19 cellular contexts compared by ENCODE assay signal in the genomic region with DNA sequence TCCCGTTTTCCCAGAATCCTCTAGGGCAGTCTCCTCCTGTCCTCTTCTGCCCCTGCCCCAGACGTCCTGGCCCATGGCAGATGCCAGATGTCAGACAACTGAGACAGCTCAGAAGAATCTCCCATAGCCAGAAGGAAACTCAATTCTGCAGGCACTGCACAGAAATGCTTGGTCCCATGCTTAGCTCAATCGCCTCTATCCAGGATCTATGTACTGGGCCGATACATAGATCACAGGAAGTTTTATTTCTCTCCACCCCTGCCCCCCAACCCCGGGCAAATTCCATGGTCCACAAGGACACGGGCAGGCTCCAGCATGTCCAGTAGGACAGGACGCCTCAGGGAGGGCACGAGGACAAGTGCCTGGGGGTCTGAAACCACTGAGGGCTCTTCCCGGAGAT. TPM values are rescaled to one million over a fixed set of nuclear protein-coding genes. Genes with fewer than 3 reads are reported as not detected.
DNase-seq lines count a peak whose midpoint lies in the region; ATAC-seq and TF ChIP-seq lines count a peak whose summit lies in the region.
"Had no signal": no experiment of that assay in that cellular context is flagged by ENCODE, and none has a peak within 500 bp of the region (broad histone marks: within the 10 kb centered on the region; RNA-seq: fewer than 3 reads in every experiment).

No MANE protein-coding gene starts in this region.

- H3K4me2 ChIP-seq in OCI-LY7 (ENCODE audit: low read length) (no peak overlapping the region), neural progenitor cell (no peak overlapping the region)

- H4K20me1 ChIP-seq in OCI-LY7 (ENCODE audit: insufficient read depth, low read length) (no peaks in the 10 kb centered on the region; the same call in 1 of the 2 replicates), neural progenitor cell (ENCODE audit: low read depth) (peaks cover 55% of the 10 kb centered on the region)

- H3K4me3 ChIP-seq in OCI-LY7 (ENCODE audit: low read depth, low read length, poor library complexity, severe bottlenecking) (no peak overlapping the region), neural progenitor cell (no peak overlapping the region)
- H3K4me3 ChIP-seq: GM23248, right atrium auricular region had no signal

- H3K4me3 Mint-ChIP-seq in CD4-positive, alpha-beta T cell: peak overlapping the region; percentile 15
- no peak overlapping the region for H3K4me3 Mint-ChIP-seq in neural progenitor cell
- H3K4me3 Mint-ChIP-seq: activated CD8-positive, alpha-beta memory T cell treated with anti-CD3 and anti-CD28 coated beads, Interleukin-2, amount 10 ng/mL, durations not matched to agents 7 days and 5 days had no signal

- H3K79me2 ChIP-seq in OCI-LY7 (ENCODE audit: insufficient read depth, low read depth, low read length) (peaks cover 62% of the 10 kb centered on the region), neural progenitor cell (ENCODE audit: low read depth) (peaks cover 74% of the 10 kb centered on the region)

- H3K4me1 Mint-ChIP-seq in CD4-positive, alpha-beta T cell (ENCODE audit: low read depth): peaks cover 23% of the 10 kb centered on the region
- peaks cover 23% of the 10 kb centered on the region for H3K4me1 Mint-ChIP-seq in neural progenitor cell

- no peaks in the 10 kb centered on the region for H3K9me3 ChIP-seq in CD4-positive, alpha-beta T cell (ENCODE audit: control insufficient read depth, low read length)
- H3K9me3 ChIP-seq in OCI-LY7 (ENCODE audit: low read length) (no peaks in the 10 kb centered on the region), neural progenitor cell (ENCODE audit: low read depth) (no peaks in the 10 kb centered on the region)
- H3K9me3 ChIP-seq: right atrium auricular region had no signal

- no peak overlapping the region for H3K27ac Mint-ChIP-seq in CD4-positive, alpha-beta T cell
- peak overlapping the region; percentile 36 for H3K27ac Mint-ChIP-seq in neural progenitor cell
- H3K27ac Mint-ChIP-seq: activated CD8-positive, alpha-beta memory T cell treated with anti-CD3 and anti-CD28 coated beads, Interleukin-2, amount 10 ng/mL, durations not matched to agents 7 days and 5 days had no signal

- H3K36me3 ChIP-seq in OCI-LY7 (ENCODE audit: insufficient read depth, low read length): peaks cover 81% of the 10 kb centered on the region
- no peaks in the 10 kb centered on the region for H3K36me3 ChIP-seq in neural progenitor cell

- TF ChIP-seq CTCF in CD4-positive, alpha-beta T cell (IDR thresholded peaks at IDR 0.05): no peak
- TF ChIP-seq CTCF in OCI-LY7 (conservative IDR thresholded peaks at IDR 0.05; ENCODE audit: low read length): no peak
- no peak for TF ChIP-seq CTCF in neural progenitor cell (IDR thresholded peaks at IDR 0.05)

- no peaks in the 10 kb centered on the region for H3K9me3 Mint-ChIP-seq in CD4-positive, alpha-beta T cell
- no peaks in the 10 kb centered on the region for H3K9me3 Mint-ChIP-seq in neural progenitor cell

- H3K27ac ChIP-seq in CD4-positive, alpha-beta T cell (ENCODE audit: low read depth, low read length): no peak overlapping the region
- H3K27ac ChIP-seq in OCI-LY7 (ENCODE audit: low read depth, low read length, poor library complexity, severe bottlenecking): no peak overlapping the region
- no peak overlapping the region for H3K27ac ChIP-seq in neural progenitor cell
- H3K27ac ChIP-seq: GM23248, right atrium auricular region had no signal

- BruUV-seq in OCI-LY7 (replicated peaks; lab: Mats Ljungman, UMichigan): TSS peak; percentile 21

- peaks cover 19% of the 10 kb centered on the region for H3F3A ChIP-seq in neural progenitor cell (ENCODE audit: low read depth)

- peaks cover 16% of the 10 kb centered on the region for H3K4me1 ChIP-seq in OCI-LY7 (ENCODE audit: insufficient read depth, low read length, poor library complexity, severe bottlenecking)
- H3K4me1 ChIP-seq in neural progenitor cell: peaks cover 11% of the 10 kb centered on the region

- no peaks in the 10 kb centered on the region for H3K9me2 ChIP-seq in OCI-LY7 (ENCODE audit: insufficient read depth, low read length)

- no peaks in the 10 kb centered on the region for H3K27me3 ChIP-seq in CD4-positive, alpha-beta T cell (ENCODE audit: control insufficient read depth, insufficient read depth, low read length)
- no peaks in the 10 kb centered on the region for H3K27me3 ChIP-seq in neural progenitor cell
- H3K27me3 ChIP-seq: right atrium auricular region had no signal

- POLR2A ChIA-PET in CD4-positive, alpha-beta T cell (lab: Charles Lee): no interaction called here
- POLR2A ChIA-PET in OCI-LY7 (lab: Charles Lee): no interaction called here

- peaks cover 17% of the 10 kb centered on the region for H3K36me3 Mint-ChIP-seq in CD4-positive, alpha-beta T cell (ENCODE audit: low read depth)
- peaks cover 39% of the 10 kb centered on the region for H3K36me3 Mint-ChIP-seq in neural progenitor cell

- no peak overlapping the region for H2AFZ ChIP-seq in OCI-LY7 (ENCODE audit: low read length)
- H2AFZ ChIP-seq in neural progenitor cell (replicated peaks): no peak overlapping the region
- H2AFZ ChIP-seq: GM23248 had no signal

- CTCF ChIA-PET in CD4-positive, alpha-beta T cell (lab: Charles Lee): no interaction called here
- CTCF ChIA-PET in OCI-LY7 (lab: Charles Lee; ENCODE audit: unreplicated experiment): interaction anchor here (0.8 kb wide), 1 partner anchor 42 kb away, joined by 3 read pairs; no protein-coding TSS in a partner anchor

- H3K9ac ChIP-seq in neural progenitor cell: no peak overlapping the region
- H3K9ac ChIP-seq: GM23248 had no signal

- DNase-seq in CD4-positive, alpha-beta T cell: no peak
- DNase-seq in OCI-LY7 (ENCODE audit: low spot score) (no peak), epidermal melanocyte (ENCODE audit: insufficient read length, low spot score) (peak; percentile 98), neural progenitor cell (ENCODE audit: low spot score) (no peak), germinal center (ENCODE audit: low spot score) (no peak), LoVo (ENCODE audit: low spot score) (no peak)
- DNase-seq: activated CD4-positive, CD25-positive, alpha-beta regulatory T cell treated with anti-CD3 and anti-CD28 coated beads, Interleukin-2, amount 50 U/mL, for 72 hours; activated CD8-positive, alpha-beta memory T cell treated with anti-CD3 and anti-CD28 coated beads, Interleukin-2, amount 10 ng/mL, durations not matched to agents 7 days and 5 days; activated gamma-delta T cell; central memory CD4-positive, alpha-beta T cell; effector CD8-positive, alpha-beta T cell; GM23248; IMR-90; islet precursor cell; NCI-H187; SHP77; T-helper 2 cell had no signal

- ATAC-seq in CD4-positive, alpha-beta T cell (ENCODE audit: poor library complexity): no peak
- ATAC-seq in HG02973 (IDR thresholded peaks at IDR 0.05; ENCODE audit: unreplicated experiment): no peak
- ATAC-seq: activated CD8-positive, alpha-beta memory T cell treated with anti-CD3 and anti-CD28 coated beads, Interleukin-2, amount 10 ng/mL, durations not matched to agents 7 days and 5 days had no signal

- H3K27me3 Mint-ChIP-seq in CD4-positive, alpha-beta T cell: no peaks in the 10 kb centered on the region
- H3K27me3 Mint-ChIP-seq in neural progenitor cell (ENCODE audit: insufficient read depth, low read depth): peaks cover 5% of the 10 kb centered on the region
- H3K27me3 Mint-ChIP-seq: activated CD8-positive, alpha-beta memory T cell treated with anti-CD3 and anti-CD28 coated beads, Interleukin-2, amount 10 ng/mL, durations not matched to agents 7 days and 5 days had no signal

- intact Hi-C loops in CD4-positive, alpha-beta T cell (cut with DNase I, micrococcal nuclease): no loop called here
- intact Hi-C loops in OCI-LY7 (cut with micrococcal nuclease; ENCODE audit: unreplicated experiment): no loop called here

RNA-seq across cellular contexts. Expression of gene MBD3, which starts 4.8 kb away (rescaled TPM):
- total RNA-seq in CD4-positive, alpha-beta T cell: 10 to 100 TPM; 34.3 to 35.2 TPM
- total RNA-seq in OCI-LY7 (2014; rRNA removed; shearing (Covaris generic)): 147 and 172 TPM in 2 replicates
- total RNA-seq in OCI-LY7 (2022): 168 TPM in 2 replicates
- total RNA-seq in neural progenitor cell (ENCODE audit: low replicate concordance): 34.2 and 117 TPM in 2 replicates

RNA-seq across cellular contexts. Expression of gene UQCR11, which starts 17.4 kb away (rescaled TPM):
- total RNA-seq in CD4-positive, alpha-beta T cell: 10 to 100 TPM; 88.9 to 93.8 TPM
- 85.3 and 86.2 TPM in 2 replicates for total RNA-seq in OCI-LY7 (2014; rRNA removed; shearing (Covaris generic))
- total RNA-seq in OCI-LY7 (2022): 143 and 187 TPM in 2 replicates
- 37.4 and 51.4 TPM in 2 replicates for total RNA-seq in neural progenitor cell (ENCODE audit: low replicate concordance)

RNA-seq across cellular contexts. Expression of gene MEX3D, which starts 19.7 kb away (rescaled TPM):
- 1 to 10 TPM; 1.6 to 2.3 TPM for total RNA-seq in CD4-positive, alpha-beta T cell
- 11.7 and 13.6 TPM in 2 replicates for total RNA-seq in OCI-LY7 (2014; rRNA removed; shearing (Covaris generic))
- total RNA-seq in OCI-LY7 (2022) (9.4 and 11.9 TPM in 2 replicates), neural progenitor cell (ENCODE audit: low replicate concordance) (15.9 and 87.3 TPM in 2 replicates)
